4 cellular contexts compared by ENCODE assay signal in genomic region chr15:30367246-30367645, GRCh38. TPM values are rescaled to one million over a fixed set of nuclear protein-coding genes. Genes with fewer than 3 reads are reported as not detected.
"Had no signal": no experiment of that assay in that cellular context is flagged by ENCODE, and none has a peak within 500 bp of the region (broad histone marks: within the 10 kb centered on the region; RNA-seq: fewer than 3 reads in every experiment).

No MANE protein-coding gene starts in this region.

RNA-seq across cellular contexts. Expression of gene CHRFAM7A, which starts 26.1 kb away (rescaled TPM):
- total RNA-seq: activated CD4-positive, alpha-beta T cell treated with anti-CD3 and anti-CD28 coated beads, Interleukin-2, amount 10 ng/mL, durations not matched to agents 7 days and 5 days; activated naive CD4-positive, alpha-beta T cell treated with anti-CD3 and anti-CD28 coated beads for 36 hours; activated T-helper 2 cell treated with anti-CD3 and anti-CD28 coated beads, Interferon-gamma antibody, Interleukin-2, Interleukin-4, amounts not matched to agents 10 μg/mL and 5 μg/mL and 100 μg/mL, durations not matched to agents 14 hours and 24 hours and 36 hours; SJSA1 had no signal
